ENCODE assay signal across 14 cellular contexts in the genomic region with DNA sequence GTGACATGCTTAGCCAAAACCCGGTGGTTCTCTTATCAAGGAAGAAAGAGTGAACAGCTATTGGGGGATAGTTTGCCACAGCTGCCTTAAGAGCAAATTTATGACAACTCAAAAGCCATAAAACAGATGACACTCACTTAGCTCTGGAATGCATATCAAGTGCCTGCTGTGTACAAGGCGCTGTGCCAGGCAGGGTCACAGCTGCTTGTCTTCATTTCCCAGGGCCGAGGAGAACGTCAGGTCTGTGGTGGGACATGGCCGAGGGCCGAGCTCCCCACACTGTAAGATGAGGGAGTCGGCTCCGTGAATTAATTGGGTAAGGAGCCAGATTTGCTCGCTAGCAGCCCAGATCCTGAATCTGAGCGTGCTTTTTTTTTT. TPM values are rescaled to one million over a fixed set of nuclear protein-coding genes. Genes with fewer than 3 reads are reported as not detected.
DNase-seq lines count a peak whose midpoint lies in the region; TF ChIP-seq lines count a peak whose summit lies in the region.
"Had no signal": no experiment of that assay in that cellular context is flagged by ENCODE, and none has a peak within 500 bp of the region (broad histone marks: within the 10 kb centered on the region; RNA-seq: fewer than 3 reads in every experiment).

No MANE protein-coding gene starts in this region.

- H3K9me3 ChIP-seq in adrenal gland (replicated peaks in 1 of 3): no peaks in the 10 kb centered on the region
- H3K9me3 ChIP-seq in hepatocyte (ENCODE audit: low read depth): no peaks in the 10 kb centered on the region
- no peaks in the 10 kb centered on the region for H3K9me3 ChIP-seq in skeletal muscle tissue (ENCODE audit: control insufficient read depth in 3 of 3, low read length in 3 of 3)
- H3K9me3 ChIP-seq: stomach had no signal

- H3K79me2 ChIP-seq in hepatocyte: peaks cover 35% of the 10 kb centered on the region

- H3K4me1 ChIP-seq in adrenal gland (replicated peaks in 1 of 2) (peaks cover 11 to 24% of the 10 kb centered on the region in 2 donors), hepatocyte (ENCODE audit: insufficient read depth) (peaks cover 4% of the 10 kb centered on the region), skeletal muscle tissue (ENCODE audit: control insufficient read depth in 3 of 3, insufficient read depth in 3 of 3, low read length in 3 of 3) (peaks cover 45 to 49% (median 47%) of the 10 kb centered on the region in 3 donors)

- H3K9ac ChIP-seq in skeletal muscle tissue (ENCODE audit: low read depth in 1 of 3, low read length in 3 of 3): peak overlapping the region; percentile 66 to 80 (median 73)
- H3K9ac ChIP-seq: KMS-11 had no signal

- H3K4me3 ChIP-seq in adrenal gland (no peak overlapping the region), hepatocyte (no peak overlapping the region), skeletal muscle tissue (ENCODE audit: low read length in 3 of 3) (peak overlapping the region in 2 of 3 donors; percentile 45 to 47)
- H3K4me3 ChIP-seq: stomach had no signal

- H3K4me2 ChIP-seq in hepatocyte: no peak overlapping the region
- H3K4me2 ChIP-seq: KMS-11 had no signal

- TF ChIP-seq POLR2A in adrenal gland (IDR thresholded peaks at IDR 0.05): no peak

- no peaks in the 10 kb centered on the region for H3K36me3 ChIP-seq in adrenal gland (replicated peaks in 1 of 2)
- H3K36me3 ChIP-seq in hepatocyte (replicated peaks; ENCODE audit: insufficient read depth, low read depth): no peaks in the 10 kb centered on the region
- H3K36me3 ChIP-seq in skeletal muscle tissue (ENCODE audit: control insufficient read depth in 3 of 3, insufficient read depth in 3 of 3, low read length in 3 of 3): peaks cover 0 to 3% (median 0%) of the 10 kb centered on the region in 3 donors

- DNase-seq in GM04504 (ENCODE audit: low read depth) (peak; percentile 61), adrenal gland (no peak), hepatocyte (ENCODE audit: low spot score) (peak; percentile 28), Ammon's horn (ENCODE audit: low spot score) (no peak), inferior parietal cortex (ENCODE audit: extremely low spot score) (no peak), UCSD-AML1 (lab: John Stamatoyannopoulos, UW; ENCODE audit: unreplicated experiment) (no peak), SW 1271 (lab: John Stamatoyannopoulos, UW) (no peak)
- DNase-seq: activated naive CD8-positive, alpha-beta T cell treated with anti-CD3 and anti-CD28 coated beads for 36 hours; CD4-positive, alpha-beta T cell; NCI-H345 had no signal

- H3K27me3 ChIP-seq in adrenal gland: no peaks in the 10 kb centered on the region
- no peaks in the 10 kb centered on the region for H3K27me3 ChIP-seq in hepatocyte
- no peaks in the 10 kb centered on the region for H3K27me3 ChIP-seq in skeletal muscle tissue (ENCODE audit: control insufficient read depth in 3 of 3, insufficient read depth in 3 of 3, low read length in 3 of 3)
- H3K27me3 ChIP-seq: stomach had no signal

- WGBS in adrenal gland, 4 donors: 64 to 84% (median 77%) methylated on average over 10 of the region's 10 CpGs
- 62% methylated on average over 10 of the region's 10 CpGs for WGBS in hepatocyte (ENCODE audit: low lambda C conversion rate, missing lambda C conversion rate)

- peak overlapping the region in 3 of 5 donors; percentile 46 to 77 (median 73) for H3K27ac ChIP-seq in adrenal gland
- H3K27ac ChIP-seq in hepatocyte: peak overlapping the region; percentile 2
- H3K27ac ChIP-seq in skeletal muscle tissue (ENCODE audit: low read depth, low read length): peak overlapping the region; percentile 92
- H3K27ac ChIP-seq: KMS-11 had no signal

- TF ChIP-seq CTCF in adrenal gland (IDR thresholded peaks at IDR 0.05): no peak
- TF ChIP-seq CTCF in hepatocyte (IDR thresholded peaks at IDR 0.05; ENCODE audit: poor library complexity): no peak

- no peaks in the 10 kb centered on the region for H4K20me1 ChIP-seq in hepatocyte (ENCODE audit: insufficient read depth, poor library complexity, severe bottlenecking)

- intact Hi-C loops in adrenal gland (cut with DNase I): no loop called here

- no peaks in the 10 kb centered on the region for H3K9me2 ChIP-seq in hepatocyte (replicated peaks; ENCODE audit: insufficient read depth)

- no peak overlapping the region for H2AFZ ChIP-seq in hepatocyte

RNA-seq across cellular contexts. Expression of a gene that starts 14.0 kb away (rescaled TPM):
- total RNA-seq in adrenal gland (10 to 100 TPM; 10.7 to 28.3 (median 18.5) TPM), hepatocyte (11.0 and 15.1 TPM in 2 replicates), skeletal muscle tissue (86.1 TPM)
- polyA plus RNA-seq in adrenal gland (10 to 100 TPM in 1 of 3 donors, 1 to 10 TPM in 2; 4.9 to 15.0 (median 7.6) TPM), hepatocyte (7.9 and 8.6 TPM in 2 replicates)

RNA-seq across cellular contexts. Expression of a gene that starts 57.8 kb away (rescaled TPM):
- total RNA-seq in adrenal gland: not detected
- polyA plus RNA-seq in adrenal gland: under 1 TPM in 2 of 3 donors, not detected in 1; 0.08 to 0.10 TPM
- total RNA-seq in hepatocyte: not detected in 2 replicates
- not detected in 2 replicates for polyA plus RNA-seq in hepatocyte
- not detected for total RNA-seq in skeletal muscle tissue
- total RNA-seq: activated CD8-positive, alpha-beta memory T cell treated with anti-CD3 and anti-CD28 coated beads for 36 hours; activated naive CD8-positive, alpha-beta T cell treated with anti-CD3 and anti-CD28 coated beads for 36 hours; stomach had no signal
- polyA plus RNA-seq: stomach had no signal

Comparison
In these comparisons a context has a peak if more than half of its experiments do, and no peak if none do; other contexts are left out.
1. DNase-seq: peak in GM04504 (single experiment) and hepatocyte (single experiment); none in adrenal gland (0 of 7), Ammon's horn (single experiment), inferior parietal cortex (single experiment), UCSD-AML1 (single experiment) and SW 1271 (0 of 2).
2. H3K27ac ChIP-seq: peak in every context shown above with its lines; median percentile 92 in skeletal muscle tissue; 73 in adrenal gland; 2 in hepatocyte.
3. H3K4me3 ChIP-seq: peak in skeletal muscle tissue (2 of 3); none in adrenal gland (0 of 4) and hepatocyte (single experiment).